In genomic region chr12:112418596-112419268, GRCh38 we compare ENCODE assay signal across 8 cellular contexts. TPM values are rescaled to one million over a fixed set of nuclear protein-coding genes. Genes with fewer than 3 reads are reported as not detected.
DNase-seq lines count a peak whose midpoint lies in the region; ATAC-seq and TF ChIP-seq lines count a peak whose summit lies in the region.

Gene PTPN11 (plus strand): TSS chr12:112418947. CDS start chr12:112419112, 165 bp downstream.

- intact Hi-C loops in activated CD4-positive, alpha-beta T cell treated with anti-CD3 and anti-CD28 coated beads, Interleukin-2, amount 10 ng/mL, durations not matched to agents 24 days and 14 days (cut with micrococcal nuclease) = loop anchor here (1.0 to 10.0 kb wide), 2 partner anchors 9 to 1014 kb away; partner anchors contain the start of genes RPL6 and SH2B3

- peak; percentile 98 for TF ChIP-seq POLR2A in GM18951 (IDR thresholded peaks at IDR 0.05; ENCODE audit: extremely low read depth, insufficient read depth, insufficient read length)

- DNase-seq in AG20443 (ENCODE audit: low spot score) = peak; percentile 95
- peak; percentile 84 for DNase-seq in NCI-H510A treated with DMSO at 0.1 percent for 48 hours (lab: John Stamatoyannopoulos, UW)
- peak; percentile 98 for DNase-seq in activated CD4-positive, alpha-beta T cell treated with anti-CD3 and anti-CD28 coated beads, Interleukin-2, amount 10 ng/mL, durations not matched to agents 24 days and 14 days
- DNase-seq in coronary artery (ENCODE audit: low spot score) = peak; percentile 91
- peak; percentile 90 for DNase-seq in left lobe of liver (ENCODE audit: low spot score)
- peak; percentile 84 for DNase-seq in stimulated activated CD4-positive, alpha-beta T cell treated with anti-CD3 and anti-CD28 coated beads, Interleukin-2, amount 100 ng/mL, for 4 hours (ENCODE audit: low read depth)

- H3K27ac Mint-ChIP-seq in activated CD4-positive, alpha-beta T cell treated with anti-CD3 and anti-CD28 coated beads, Interleukin-2, amount 10 ng/mL, durations not matched to agents 24 days and 14 days = peak within 1 kb of the TSS; percentile 99

- H3K27ac ChIP-seq in coronary artery = peak within 1 kb of the TSS; percentile 100

- ATAC-seq in HG03159 (IDR thresholded peaks at IDR 0.05; ENCODE audit: unreplicated experiment) = peak; percentile 71
- peak; percentile 78 for ATAC-seq in left lobe of liver

- peaks cover 42% of the 10 kb centered on the region for H3K4me1 Mint-ChIP-seq in activated CD4-positive, alpha-beta T cell treated with anti-CD3 and anti-CD28 coated beads, Interleukin-2, amount 10 ng/mL, durations not matched to agents 24 days and 14 days

- in situ Hi-C loops in GM18951 (cut with MboI; ENCODE audit: low sequenced_read_pairs, unreplicated experiment) = no loop called here

- H3K36me3 Mint-ChIP-seq in activated CD4-positive, alpha-beta T cell treated with anti-CD3 and anti-CD28 coated beads, Interleukin-2, amount 10 ng/mL, durations not matched to agents 24 days and 14 days (ENCODE audit: low read depth) = peaks cover 21% of the 10 kb centered on the region

- H3K4me3 ChIP-seq in coronary artery = peak within 1 kb of the TSS; percentile 87

- peak within 1 kb of the TSS; percentile 97 for H3K4me3 Mint-ChIP-seq in activated CD4-positive, alpha-beta T cell treated with anti-CD3 and anti-CD28 coated beads, Interleukin-2, amount 10 ng/mL, durations not matched to agents 24 days and 14 days

- peaks cover 5% of the 10 kb centered on the region for H3K27me3 Mint-ChIP-seq in activated CD4-positive, alpha-beta T cell treated with anti-CD3 and anti-CD28 coated beads, Interleukin-2, amount 10 ng/mL, durations not matched to agents 24 days and 14 days

- no peaks in the 10 kb centered on the region for H3K9me3 Mint-ChIP-seq in activated CD4-positive, alpha-beta T cell treated with anti-CD3 and anti-CD28 coated beads, Interleukin-2, amount 10 ng/mL, durations not matched to agents 24 days and 14 days

- no peak for TF ChIP-seq CTCF in coronary artery (IDR thresholded peaks at IDR 0.05)

RNA-seq across cellular contexts. Expression of gene PTPN11, which starts in this region (rescaled TPM):
- 173 and 177 TPM in 2 replicates for total RNA-seq in activated CD4-positive, alpha-beta T cell treated with anti-CD3 and anti-CD28 coated beads, Interleukin-2, amount 10 ng/mL, durations not matched to agents 24 days and 14 days
- 79.1 TPM for total RNA-seq in left lobe of liver

Comparison
In these comparisons a context has a peak if more than half of its experiments do, and no peak if none do; other contexts are left out.
1. Peak in every context shown above with its lines: DNase-seq, ATAC-seq, H3K4me3 ChIP-seq and H3K27ac ChIP-seq.